Comparison of ENCODE assay signal across 27 cellular contexts in the genomic region with DNA sequence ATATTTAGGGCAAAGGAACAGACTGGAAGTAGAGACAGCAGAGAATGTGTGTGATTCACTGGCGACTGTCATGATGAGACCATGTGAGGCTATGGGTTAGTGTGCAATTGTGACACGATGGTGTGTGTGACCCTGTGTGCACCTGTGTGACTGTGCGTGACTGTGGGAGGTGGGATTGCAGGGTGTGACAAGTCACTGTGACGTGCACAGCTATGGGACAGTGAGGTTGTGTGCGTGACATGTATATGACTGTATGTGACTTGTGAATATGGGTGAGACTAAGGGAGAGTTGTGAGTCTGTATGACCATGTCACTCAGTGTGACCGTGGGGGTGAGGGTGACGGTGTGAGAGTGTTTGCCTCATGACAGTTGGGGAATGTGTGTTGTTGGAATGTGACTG. TPM values are rescaled to one million over a fixed set of nuclear protein-coding genes. Genes with fewer than 3 reads are reported as not detected.
DNase-seq lines count a peak whose midpoint lies in the region; ATAC-seq, FAIRE-seq and TF ChIP-seq lines count a peak whose summit lies in the region.
"Had no signal": no experiment of that assay in that cellular context is flagged by ENCODE, and none has a peak within 500 bp of the region (broad histone marks: within the 10 kb centered on the region; RNA-seq: fewer than 3 reads in every experiment).

No MANE protein-coding gene starts in this region.

- H3K4ac ChIP-seq in IMR-90 (ENCODE audit: low read depth, low read length) (no peak overlapping the region), H1 (replicated peaks; ENCODE audit: insufficient read length, low read depth, low read length) (no peak overlapping the region)

- no peak for FAIRE-seq in H1 (lab: Jason Lieb, UNC)
- FAIRE-seq: colon, GM19239 had no signal

- no peak overlapping the region for H4K91ac ChIP-seq in IMR-90 (ENCODE audit: insufficient read depth, low read depth, low read length)
- peak overlapping the region; percentile 31 for H4K91ac ChIP-seq in H1 (replicated peaks; ENCODE audit: insufficient read length, low read length)

- peak overlapping the region; percentile 7 for H3K27ac Mint-ChIP-seq in stimulated activated effector memory CD8-positive, alpha-beta T cell treated with anti-CD3 and anti-CD28 coated beads, Interleukin-12 subunit alpha, Interleukin-12 subunit beta, amount 100 ng/mL, for 72 hours
- H3K27ac Mint-ChIP-seq: activated CD4-positive, alpha-beta T cell treated with anti-CD3 and anti-CD28 coated beads, Interleukin-2, amount 10 ng/mL, durations not matched to agents 7 days and 5 days; activated CD8-positive, alpha-beta memory T cell treated with anti-CD3 and anti-CD28 coated beads, Interleukin-2, amount 10 ng/mL, durations not matched to agents 7 days and 5 days; activated T-cell treated with anti-CD3 and anti-CD28 coated beads, Interleukin-2, amount 50 U/mL, for 72 hours; CD8-positive, alpha-beta T cell; IgD-negative memory B cell; T-helper 1 cell treated with Interleukin-12 subunit alpha and Interleukin-12 subunit beta and Interleukin-4 antibody, amounts not matched to agents 30 μg/mL and 1 μg/mL, for 36 hours had no signal

- no peak overlapping the region for H2BK120ac ChIP-seq in IMR-90 (ENCODE audit: low read depth, low read length)
- no peak overlapping the region for H2BK120ac ChIP-seq in H1 (replicated peaks; ENCODE audit: low read depth, low read length)

- no peaks in the 10 kb centered on the region for H3K9me3 Mint-ChIP-seq in stimulated activated effector memory CD8-positive, alpha-beta T cell treated with anti-CD3 and anti-CD28 coated beads, Interleukin-12 subunit alpha, Interleukin-12 subunit beta, amount 100 ng/mL, for 72 hours
- H3K9me3 Mint-ChIP-seq: activated CD4-positive, alpha-beta T cell treated with anti-CD3 and anti-CD28 coated beads, Interleukin-2, amount 10 ng/mL, durations not matched to agents 7 days and 5 days; activated T-cell treated with anti-CD3 and anti-CD28 coated beads, Interleukin-2, amount 50 U/mL, for 72 hours; CD8-positive, alpha-beta T cell; T-helper 1 cell treated with Interleukin-12 subunit alpha and Interleukin-12 subunit beta and Interleukin-4 antibody, amounts not matched to agents 30 μg/mL and 1 μg/mL, for 36 hours had no signal

- TF ChIP-seq RAD21 in IMR-90 (IDR thresholded peaks at IDR 0.05; ENCODE audit: low read length) (no peak), H1 (IDR thresholded peaks at IDR 0.05 in 1 of 2, conservative IDR thresholded peaks at IDR 0.05 in 1 of 2; ENCODE audit: low read depth in 2 of 2, low read length in 2 of 2) (no peak)

- H3K9me1 ChIP-seq in IMR-90 (ENCODE audit: insufficient read depth, low read length) = peaks cover 8% of the 10 kb centered on the region

- H3K18ac ChIP-seq in IMR-90 (ENCODE audit: low read depth, low read length) (no peak overlapping the region), H1 (ENCODE audit: extremely low read depth, low read length) (0 out of 2 replicates have a peak overlapping the region, but pooled peaks have one; percentile 2)

- no peak for DNase-seq in IMR-90
- DNase-seq in H1 (ENCODE audit: low read depth in 1 of 2, low spot score in 2 of 2) = no peak
- DNase-seq in stimulated activated effector memory CD8-positive, alpha-beta T cell treated with anti-CD3 and anti-CD28 coated beads, Interleukin-12 subunit alpha, Interleukin-12 subunit beta, amount 100 ng/mL, for 72 hours (ENCODE audit: low spot score in 2 of 2) = no peak
- DNase-seq in NCI-H524 (lab: John Stamatoyannopoulos, UW) = no peak
- DNase-seq: activated CD4-positive, alpha-beta T cell treated with anti-CD3 and anti-CD28 coated beads, Interleukin-2, amount 10 ng/mL, durations not matched to agents 7 days and 5 days; activated CD8-positive, alpha-beta memory T cell treated with anti-CD3 and anti-CD28 coated beads, Interleukin-2, amount 10 ng/mL, durations not matched to agents 7 days and 5 days; activated naive CD4-positive, alpha-beta T cell treated with Interleukin-2 at 50 U/mL for 16 hours; activated T-cell treated with anti-CD3 and anti-CD28 coated beads, Interleukin-2, amount 50 U/mL, for 72 hours; amygdala; CD8-positive, alpha-beta T cell; effector CD8-positive, alpha-beta T cell; erythroblast; foreskin keratinocyte; left cardiac atrium; NCI-H2029 treated with DMSO at 0.1 percent for 48 hours; NCI-H226; NCI-H748 treated with DMSO at 0.1 percent for 48 hours; stimulated activated CD4-positive, alpha-beta T cell treated with anti-CD3 and anti-CD28 coated beads, Interleukin-4, amount 100 ng/mL, for 24 hours; stimulated activated naive CD4-positive, alpha-beta T cell had no signal

- dilution Hi-C loops in IMR-90 (cut with HindIII; ENCODE audit: low sequenced_read_pairs, unreplicated experiment) = no loop called here

- H3K27me3 ChIP-seq in IMR-90 (ENCODE audit: control insufficient read depth, insufficient read depth, low read length) (peaks cover 25% of the 10 kb centered on the region), H1 (replicated peaks in 1 of 4; ENCODE audit: control insufficient read depth in 3 of 4, extremely low read depth in 1 of 4, insufficient read depth in 3 of 4, low read length in 3 of 4) (peaks cover 12 to 16% (median 16%) of the 10 kb centered on the region in 4 experiments)

- no peaks in the 10 kb centered on the region for H3K79me1 ChIP-seq in IMR-90 (ENCODE audit: low read depth in 1 of 2, low read length in 2 of 2)
- H3K79me1 ChIP-seq in H1 (ENCODE audit: low read depth, low read length) = no peaks in the 10 kb centered on the region

- H4K5ac ChIP-seq in IMR-90 (ENCODE audit: low read depth, low read length) (no peak overlapping the region), H1 (ENCODE audit: insufficient read length, low read depth, low read length) (no peak overlapping the region)

- no peaks in the 10 kb centered on the region for H3K79me2 ChIP-seq in H1 (ENCODE audit: control insufficient read depth in 1 of 2, insufficient read depth in 2 of 2, low read length in 2 of 2)

- peak overlapping the region; percentile 70 for H2AK9ac ChIP-seq in IMR-90 (replicated peaks; ENCODE audit: low read depth, low read length, poor library complexity)

- peaks cover 5% of the 10 kb centered on the region for H3K36me3 Mint-ChIP-seq in stimulated activated effector memory CD8-positive, alpha-beta T cell treated with anti-CD3 and anti-CD28 coated beads, Interleukin-12 subunit alpha, Interleukin-12 subunit beta, amount 100 ng/mL, for 72 hours
- H3K36me3 Mint-ChIP-seq: activated CD8-positive, alpha-beta memory T cell treated with anti-CD3 and anti-CD28 coated beads, Interleukin-2, amount 10 ng/mL, durations not matched to agents 7 days and 5 days; CD8-positive, alpha-beta T cell; IgD-negative memory B cell had no signal

- 62% methylated on average over 5 of the region's 7 CpGs; no CpG with 5 or more reads in 1 of the 2 experiments for WGBS in IMR-90 (ENCODE audit: extremely low coverage in 2 of 2, insufficient read length in 1 of 2), 2 experiments
- WGBS in H1 (ENCODE audit: extremely low coverage in 1 of 2, insufficient coverage in 1 of 2, insufficient read length in 1 of 2, insufficient replicate concordance in 2 of 2, low coverage in 1 of 2, low lambda C conversion rate in 2 of 2, missing lambda C conversion rate in 1 of 2), 2 experiments = 84% methylated on average over 7 of the region's 7 CpGs; no CpG with 5 or more reads in 1 of the 2 experiments

- BruUV-seq in IMR-90 (replicated peaks; lab: Mats Ljungman, UMichigan) = no TSS peak

- H2BK15ac ChIP-seq in IMR-90 (ENCODE audit: low read depth, low read length) = no peak overlapping the region
- peak overlapping the region; percentile 73 for H2BK15ac ChIP-seq in H1 (ENCODE audit: low read length)

- no peak overlapping the region for H2BK5ac ChIP-seq in IMR-90 (ENCODE audit: low read depth, low read length, poor library complexity, severe bottlenecking)
- H2BK5ac ChIP-seq in H1 (ENCODE audit: low read depth, low read length) = 0 out of 2 replicates have a peak overlapping the region, but pooled peaks have one; percentile 7

- H3K4me2 ChIP-seq in IMR-90 (ENCODE audit: low read depth, low read length) = no peak overlapping the region
- no peak overlapping the region for H3K4me2 ChIP-seq in H1 (ENCODE audit: insufficient read depth in 1 of 2, low read depth in 2 of 2, low read length in 2 of 2)

- 0 out of 2 replicates have a peak overlapping the region, but pooled peaks have one; percentile 24 for H3K23ac ChIP-seq in IMR-90 (ENCODE audit: low read depth, low read length)
- no peak overlapping the region for H3K23ac ChIP-seq in H1 (ENCODE audit: insufficient read length)

- intact Hi-C loops in IMR-90 (cut with micrococcal nuclease) = no loop called here

- no peak overlapping the region for H3K9ac ChIP-seq in IMR-90 (ENCODE audit: low read depth, low read length)
- H3K9ac ChIP-seq in H1 (replicated peaks in 1 of 4; ENCODE audit: extremely low read depth in 1 of 4, low read depth in 3 of 4, low read length in 3 of 4) = no peak overlapping the region

- ATAC-seq in IMR-90 (ENCODE audit: low read depth) = no peak
- no peak for ATAC-seq in stimulated activated effector memory CD8-positive, alpha-beta T cell treated with anti-CD3 and anti-CD28 coated beads, Interleukin-12 subunit alpha, Interleukin-12 subunit beta, amount 100 ng/mL, for 72 hours
- no peak for ATAC-seq in HG03159 (IDR thresholded peaks at IDR 0.05; ENCODE audit: unreplicated experiment)
- ATAC-seq: activated CD8-positive, alpha-beta memory T cell treated with anti-CD3 and anti-CD28 coated beads, Interleukin-2, amount 10 ng/mL, durations not matched to agents 7 days and 5 days; activated T-cell treated with anti-CD3 and anti-CD28 coated beads, Interleukin-2, amount 50 U/mL, for 72 hours; CD8-positive, alpha-beta T cell; foreskin keratinocyte; left cardiac atrium had no signal

- no peak for TF ChIP-seq EP300 in H1 (IDR thresholded peaks at IDR 0.05; ENCODE audit: borderline replicate concordance in 1 of 2, low read depth in 2 of 2, low read length in 2 of 2)

- H3K4me3 ChIP-seq in IMR-90 (ENCODE audit: insufficient read depth, low read depth, low read length) (no peak overlapping the region), H1 (ENCODE audit: extremely low read depth in 1 of 4, insufficient read depth in 2 of 4, low read depth in 3 of 4, low read length in 4 of 4) (no peak overlapping the region)
- H3K4me3 ChIP-seq: breast epithelium, SK-N-MC had no signal

- H3K9me3 ChIP-seq in IMR-90 (ENCODE audit: control insufficient read depth, insufficient read depth, low read length) (no peaks in the 10 kb centered on the region), H1 (ENCODE audit: insufficient read depth in 2 of 2, low read depth in 1 of 2, low read length in 1 of 2) (no peaks in the 10 kb centered on the region)
- H3K9me3 ChIP-seq: breast epithelium had no signal

- H3K14ac ChIP-seq in IMR-90 (replicated peaks; ENCODE audit: low read depth, low read length) = 0 out of 2 replicates have a peak overlapping the region, but pooled peaks have one; percentile 63
- H3K14ac ChIP-seq in H1 (ENCODE audit: insufficient read length) = no peak overlapping the region

- TF ChIP-seq CTCF in IMR-90 (conservative IDR thresholded peaks at IDR 0.05; ENCODE audit: low read depth, low read length) (no peak), H1 (IDR thresholded peaks at IDR 0.05; ENCODE audit: control extremely low read depth in 1 of 3, insufficient read depth in 1 of 3, low read depth in 1 of 3, low read length in 3 of 3) (no peak)

- TF ChIP-seq POLR2A in IMR-90 (IDR thresholded peaks at IDR 0.05; ENCODE audit: low read depth, low read length) (no peak), H1 (IDR thresholded peaks at IDR 0.05; ENCODE audit: control extremely low read depth in 1 of 2, low read depth in 2 of 2, low read length in 2 of 2) (no peak)

- H2BK20ac ChIP-seq in IMR-90 (ENCODE audit: low read depth, low read length) (no peak overlapping the region), H1 (ENCODE audit: low read length) (0 out of 2 replicates have a peak overlapping the region, but pooled peaks have one; percentile 68)

- in situ Hi-C loops in IMR-90 (cut with MboI; ENCODE audit: low sequenced_read_pairs) = no loop called here

- CTCF ChIA-PET in IMR-90 (lab: Yijun Ruan, JAX) = no interaction called here
- CTCF ChIA-PET in H1 (lab: Charles Lee; ENCODE audit: partially characterized antibody) = no interaction called here

- H4K8ac ChIP-seq in IMR-90 (ENCODE audit: low read depth in 2 of 2, low read length in 2 of 2) (no peak overlapping the region), H1 (ENCODE audit: extremely low read depth, insufficient read depth, low read length) (no peak overlapping the region)

- no peaks in the 10 kb centered on the region for H4K20me1 ChIP-seq in IMR-90 (ENCODE audit: insufficient read depth, low read length)
- H4K20me1 ChIP-seq in H1 (replicated peaks in 1 of 2; ENCODE audit: control insufficient read depth in 1 of 2, insufficient read depth in 2 of 2, low read length in 2 of 2) = peaks cover 0 to 2% of the 10 kb centered on the region in 2 experiments

- H3K36me3 ChIP-seq in IMR-90 (ENCODE audit: control insufficient read depth, insufficient read depth, low read length) = no peaks in the 10 kb centered on the region
- H3K36me3 ChIP-seq in H1 (ENCODE audit: control insufficient read depth in 2 of 4, insufficient read depth in 4 of 4, low read length in 3 of 4) = no peaks in the 10 kb centered on the region
- H3K36me3 ChIP-seq: breast epithelium had no signal

- H3K4me1 ChIP-seq in IMR-90 (ENCODE audit: control insufficient read depth, insufficient read depth, low read length) (peaks cover 5% of the 10 kb centered on the region), H1 (replicated peaks in 1 of 4; ENCODE audit: control insufficient read depth in 3 of 4, insufficient read depth in 4 of 4, low read length in 3 of 4) (peaks cover 7 to 15% (median 10%) of the 10 kb centered on the region in 4 experiments)
- H3K4me1 ChIP-seq: foreskin keratinocyte had no signal

- no peak overlapping the region for H3K4me3 Mint-ChIP-seq in stimulated activated effector memory CD8-positive, alpha-beta T cell treated with anti-CD3 and anti-CD28 coated beads, Interleukin-12 subunit alpha, Interleukin-12 subunit beta, amount 100 ng/mL, for 72 hours
- H3K4me3 Mint-ChIP-seq: activated CD4-positive, alpha-beta T cell treated with anti-CD3 and anti-CD28 coated beads, Interleukin-2, amount 10 ng/mL, durations not matched to agents 7 days and 5 days; activated CD8-positive, alpha-beta memory T cell treated with anti-CD3 and anti-CD28 coated beads, Interleukin-2, amount 10 ng/mL, durations not matched to agents 7 days and 5 days; activated T-cell treated with anti-CD3 and anti-CD28 coated beads, Interleukin-2, amount 50 U/mL, for 72 hours; CD8-positive, alpha-beta T cell; IgD-negative memory B cell; T-helper 1 cell treated with Interleukin-12 subunit alpha and Interleukin-12 subunit beta and Interleukin-4 antibody, amounts not matched to agents 30 μg/mL and 1 μg/mL, for 36 hours had no signal

- H2BK12ac ChIP-seq in H1 (ENCODE audit: low read depth, low read length) = peak overlapping the region; percentile 51; the same call in 1 of the 2 replicates

- H3K27ac ChIP-seq in IMR-90 (ENCODE audit: insufficient read depth, low read length) (no peak overlapping the region), H1 (ENCODE audit: low read depth, low read length) (no peak overlapping the region)
- H3K27ac ChIP-seq: breast epithelium, foreskin keratinocyte, SK-N-MC had no signal

- POLR2A ChIA-PET in IMR-90 (lab: Charles Lee; ENCODE audit: unreplicated experiment) (no interaction called here), H1 (lab: Charles Lee; ENCODE audit: partially characterized antibody) (no interaction called here)

- peaks cover 14% of the 10 kb centered on the region for H3K23me2 ChIP-seq in H1 (ENCODE audit: low read depth, low read length)

- H3K56ac ChIP-seq in IMR-90 (ENCODE audit: extremely low read depth, insufficient read depth, low read length) = no peak overlapping the region
- H3K56ac ChIP-seq in H1 (replicated peaks; ENCODE audit: insufficient read length, low read depth, low read length) = no peak overlapping the region

- peaks cover 36% of the 10 kb centered on the region for H3K4me1 Mint-ChIP-seq in stimulated activated effector memory CD8-positive, alpha-beta T cell treated with anti-CD3 and anti-CD28 coated beads, Interleukin-12 subunit alpha, Interleukin-12 subunit beta, amount 100 ng/mL, for 72 hours

- H2AFZ ChIP-seq in IMR-90 (replicated peaks; ENCODE audit: low read length, poor library complexity) (peak overlapping the region; percentile 43), H1 (ENCODE audit: low read length) (no peak overlapping the region)

- H2AK5ac ChIP-seq in IMR-90 (ENCODE audit: low read depth, low read length) (peak overlapping the region; percentile 43; the same call in 1 of the 2 replicates), H1 (ENCODE audit: low read depth, low read length) (peak overlapping the region; percentile 5)

RNA-seq across cellular contexts. Expression of a gene that starts 3.4 kb away (rescaled TPM):
- 0.18 and 0.28 TPM in 2 replicates for total RNA-seq in IMR-90 (2012; rRNA removed)
- polyA plus RNA-seq in IMR-90 (2012; rRNA removed) (0.63 and 1.2 TPM in 2 replicates), H1 (2011; rRNA removed) (0.42 and 1.0 TPM in 2 replicates)
- 0.35 and 0.55 TPM in 2 replicates for polyA plus RNA-seq in IMR-90 (2012; cell fraction: cytosol; rRNA removed)
- polyA plus RNA-seq in IMR-90 (2012; cell fraction: nucleus; rRNA removed; ENCODE audit: low replicate concordance) = 13.9 and 14.7 TPM in 2 replicates
- 0.54 and 1.3 TPM in 2 replicates for total RNA-seq in H1 (2021; fragmentation: NEBNext Ultra II Directional; extraction: Animal tissue kit (Norgen Biotek cat#: 25700))
- 1.0 TPM for polyA plus RNA-seq in H1 (2011; cell fraction: cytosol; rRNA removed)
- 4.3 TPM for polyA plus RNA-seq in H1 (2011; cell fraction: nucleus; rRNA removed)
- 0.80 to 1.7 TPM (median 1.1 TPM) in 4 replicates for polyA plus RNA-seq in H1 (2012, experiment 1 of 2)
- 0.50 TPM for polyA plus RNA-seq in H1 (2012, experiment 2 of 2)
- polyA plus RNA-seq in H1 (2013, experiment 1 of 2) = 0.57 TPM
- polyA plus RNA-seq in H1 (2013, experiment 2 of 2) = 0.74 TPM
- polyA minus RNA-seq in H1 (2011; rRNA and poly(A)+ RNA removed) = 0.46 and 1.5 TPM in 2 replicates
- polyA minus RNA-seq in H1 (2011; cell fraction: cytosol; rRNA and poly(A)+ RNA removed) = not detected
- 1.9 TPM for polyA minus RNA-seq in H1 (2011; cell fraction: nucleus; rRNA and poly(A)+ RNA removed)
- total RNA-seq: MCF 10A had no signal
- polyA plus RNA-seq: IgD-negative memory B cell had no signal

RNA-seq across cellular contexts. Expression of a gene that starts 25.4 kb away (rescaled TPM):
- total RNA-seq in IMR-90 (2012; rRNA removed) = 11.1 and 11.8 TPM in 2 replicates
- polyA plus RNA-seq in IMR-90 (2012; rRNA removed) (25.3 and 26.0 TPM in 2 replicates), H1 (2011; rRNA removed) (29.4 and 45.4 TPM in 2 replicates)
- 16.1 and 17.7 TPM in 2 replicates for polyA plus RNA-seq in IMR-90 (2012; cell fraction: cytosol; rRNA removed)
- polyA plus RNA-seq in IMR-90 (2012; cell fraction: nucleus; rRNA removed; ENCODE audit: low replicate concordance) = 126 and 168 TPM in 2 replicates
- total RNA-seq in H1 (2021; fragmentation: NEBNext Ultra II Directional; extraction: Animal tissue kit (Norgen Biotek cat#: 25700)) = 28.1 and 28.8 TPM in 2 replicates
- polyA plus RNA-seq in H1 (2011; cell fraction: cytosol; rRNA removed) = 41.5 TPM
- 135 TPM for polyA plus RNA-seq in H1 (2011; cell fraction: nucleus; rRNA removed)
- polyA plus RNA-seq in H1 (2012, experiment 1 of 2) = 36.7 to 46.1 TPM (median 43.1 TPM) in 4 replicates
- polyA plus RNA-seq in H1 (2012, experiment 2 of 2) = 23.6 TPM
- polyA plus RNA-seq in H1 (2013, experiment 1 of 2) = 14.5 TPM
- polyA plus RNA-seq in H1 (2013, experiment 2 of 2) = 13.1 TPM
- 31.1 and 51.6 TPM in 2 replicates for polyA minus RNA-seq in H1 (2011; rRNA and poly(A)+ RNA removed)
- 33.6 TPM for polyA minus RNA-seq in H1 (2011; cell fraction: cytosol; rRNA and poly(A)+ RNA removed)
- polyA minus RNA-seq in H1 (2011; cell fraction: nucleus; rRNA and poly(A)+ RNA removed) = 36.1 TPM

RNA-seq across cellular contexts. Expression of a gene that starts 27.2 kb away (rescaled TPM):
- total RNA-seq in IMR-90 (2012; rRNA removed) = 877 and 974 TPM in 2 replicates
- polyA plus RNA-seq in IMR-90 (2012; rRNA removed) (587 and 623 TPM in 2 replicates), H1 (2011; rRNA removed) (493 and 645 TPM in 2 replicates)
- 388 and 831 TPM in 2 replicates for polyA plus RNA-seq in IMR-90 (2012; cell fraction: cytosol; rRNA removed)
- polyA plus RNA-seq in IMR-90 (2012; cell fraction: nucleus; rRNA removed; ENCODE audit: low replicate concordance) = 88.5 and 316 TPM in 2 replicates
- total RNA-seq in H1 (2021; fragmentation: NEBNext Ultra II Directional; extraction: Animal tissue kit (Norgen Biotek cat#: 25700)) = 759 and 761 TPM in 2 replicates
- 908 TPM for polyA plus RNA-seq in H1 (2011; cell fraction: cytosol; rRNA removed)
- polyA plus RNA-seq in H1 (2011; cell fraction: nucleus; rRNA removed) = 511 TPM
- 587 to 956 TPM (median 875 TPM) in 4 replicates for polyA plus RNA-seq in H1 (2012, experiment 1 of 2)
- polyA plus RNA-seq in H1 (2012, experiment 2 of 2) = 702 TPM
- polyA plus RNA-seq in H1 (2013, experiment 1 of 2) = 2,416 TPM
- 2,457 TPM for polyA plus RNA-seq in H1 (2013, experiment 2 of 2)
- polyA minus RNA-seq in H1 (2011; rRNA and poly(A)+ RNA removed) = 127 and 148 TPM in 2 replicates
- polyA minus RNA-seq in H1 (2011; cell fraction: cytosol; rRNA and poly(A)+ RNA removed) = 123 TPM
- polyA minus RNA-seq in H1 (2011; cell fraction: nucleus; rRNA and poly(A)+ RNA removed) = 192 TPM

RNA-seq across cellular contexts. Expression of a gene that starts 27.9 kb away (rescaled TPM):
- 6.6 and 7.8 TPM in 2 replicates for total RNA-seq in IMR-90 (2012; rRNA removed)
- polyA plus RNA-seq in IMR-90 (2012; rRNA removed) (11.5 and 12.1 TPM in 2 replicates), H1 (2011; rRNA removed) (35.3 and 49.3 TPM in 2 replicates)
- 7.4 and 10.5 TPM in 2 replicates for polyA plus RNA-seq in IMR-90 (2012; cell fraction: cytosol; rRNA removed)
- 14.3 and 20.0 TPM in 2 replicates for polyA plus RNA-seq in IMR-90 (2012; cell fraction: nucleus; rRNA removed; ENCODE audit: low replicate concordance)
- 25.2 and 27.1 TPM in 2 replicates for total RNA-seq in H1 (2021; fragmentation: NEBNext Ultra II Directional; extraction: Animal tissue kit (Norgen Biotek cat#: 25700))
- 25.1 TPM for polyA plus RNA-seq in H1 (2011; cell fraction: cytosol; rRNA removed)
- 66.5 TPM for polyA plus RNA-seq in H1 (2011; cell fraction: nucleus; rRNA removed)
- polyA plus RNA-seq in H1 (2012, experiment 1 of 2) = 24.3 to 29.8 TPM (median 24.9 TPM) in 4 replicates
- polyA plus RNA-seq in H1 (2012, experiment 2 of 2) = 36.1 TPM
- 26.5 TPM for polyA plus RNA-seq in H1 (2013, experiment 1 of 2)
- 27.2 TPM for polyA plus RNA-seq in H1 (2013, experiment 2 of 2)
- 15.5 and 21.6 TPM in 2 replicates for polyA minus RNA-seq in H1 (2011; rRNA and poly(A)+ RNA removed)
- 13.3 TPM for polyA minus RNA-seq in H1 (2011; cell fraction: cytosol; rRNA and poly(A)+ RNA removed)
- polyA minus RNA-seq in H1 (2011; cell fraction: nucleus; rRNA and poly(A)+ RNA removed) = 17.3 TPM
